In genomic region chr6:44740566-44741120, GRCh38 we compare ENCODE assay signal across 22 cellular contexts.
DNase-seq lines count a peak whose midpoint lies in the region; TF ChIP-seq lines count a peak whose summit lies in the region.
"Had no signal": no experiment of that assay in that cellular context is flagged by ENCODE, and none has a peak within 500 bp of the region (broad histone marks: within the 10 kb centered on the region; RNA-seq: fewer than 3 reads in every experiment).

No MANE protein-coding gene starts in this region.

- H3K4me2 ChIP-seq in mesendoderm (ENCODE audit: low read length) (no peak overlapping the region), smooth muscle cell (peak overlapping the region; percentile 62)

- TF ChIP-seq CTCF in MCF 10A (IDR thresholded peaks at IDR 0.05; ENCODE audit: unreplicated experiment), result no peak
- TF ChIP-seq CTCF in breast epithelium (IDR thresholded peaks at IDR 0.05), result no peak
- no peak for TF ChIP-seq CTCF in smooth muscle cell (IDR thresholded peaks at IDR 0.05; ENCODE audit: borderline replicate concordance, insufficient read depth, poor library complexity, severe bottlenecking)

- no peaks in the 10 kb centered on the region for H3K9me3 ChIP-seq in breast epithelium
- no peaks in the 10 kb centered on the region for H3K9me3 ChIP-seq in smooth muscle cell (replicated peaks; ENCODE audit: low read depth)

- no peaks in the 10 kb centered on the region for H3K27me3 Mint-ChIP-seq in MCF 10A (ENCODE audit: insufficient read depth, unreplicated experiment)
- H3K27me3 Mint-ChIP-seq: B cell had no signal

- H2AK5ac ChIP-seq in mesendoderm (ENCODE audit: low read length), result no peak overlapping the region

- H3K27me3 ChIP-seq in breast epithelium (no peaks in the 10 kb centered on the region), mesendoderm (ENCODE audit: insufficient read depth, low read length, poor library complexity) (no peaks in the 10 kb centered on the region), smooth muscle cell (ENCODE audit: low read depth) (no peaks in the 10 kb centered on the region)

- H3K4me1 ChIP-seq in breast epithelium (no peaks in the 10 kb centered on the region), mesendoderm (ENCODE audit: control insufficient read depth, low read depth, low read length) (peaks cover 8% of the 10 kb centered on the region), smooth muscle cell (ENCODE audit: low read depth) (peaks cover 10% of the 10 kb centered on the region)

- H3K36me3 ChIP-seq in breast epithelium (no peaks in the 10 kb centered on the region), mesendoderm (ENCODE audit: control insufficient read depth, insufficient read depth, low read length) (no peaks in the 10 kb centered on the region), smooth muscle cell (ENCODE audit: low read depth) (no peaks in the 10 kb centered on the region)

- H2AFZ ChIP-seq in smooth muscle cell (ENCODE audit: low read depth), result no peak overlapping the region

- H3K36me3 Mint-ChIP-seq in MCF 10A (ENCODE audit: insufficient read depth, unreplicated experiment), result no peaks in the 10 kb centered on the region

- CTCF ChIA-PET in MCF 10A (lab: Yijun Ruan, JAX), result no interaction called here

- H3K4me3 ChIP-seq in breast epithelium, result no peak overlapping the region
- no peak overlapping the region for H3K4me3 ChIP-seq in mesendoderm (ENCODE audit: low read length)
- H3K4me3 ChIP-seq in smooth muscle cell, result no peak overlapping the region
- H3K4me3 ChIP-seq: SK-N-MC had no signal

- H3K79me2 ChIP-seq in mesendoderm (ENCODE audit: control insufficient read depth, insufficient read depth, low read length), result no peaks in the 10 kb centered on the region
- H3K79me2 ChIP-seq in smooth muscle cell (ENCODE audit: low read depth), result no peaks in the 10 kb centered on the region

- intact Hi-C loops in MCF 10A (cut with micrococcal nuclease), result no loop called here
- intact Hi-C loops in breast epithelium (cut with DNase I; ENCODE audit: low total_unique reads), result no loop called here

- H3K4me3 Mint-ChIP-seq in MCF 10A (ENCODE audit: unreplicated experiment), result no peak overlapping the region
- H3K4me3 Mint-ChIP-seq: B cell had no signal

- no peak overlapping the region for H2BK15ac ChIP-seq in mesendoderm (replicated peaks; ENCODE audit: low read depth)

- TF ChIP-seq POLR2A in breast epithelium (IDR thresholded peaks at IDR 0.05), result no peak

- H3K27ac ChIP-seq in breast epithelium, result no peak overlapping the region
- no peak overlapping the region for H3K27ac ChIP-seq in mesendoderm (ENCODE audit: low read depth, low read length)
- H3K27ac ChIP-seq in smooth muscle cell (ENCODE audit: low read depth), result peak overlapping the region; percentile 82
- H3K27ac ChIP-seq: 22Rv1, C4-2B, SK-N-MC had no signal

- H4K8ac ChIP-seq in mesendoderm (ENCODE audit: low read depth, low read length), result no peak overlapping the region

- peak overlapping the region; percentile 46 for H3K27ac Mint-ChIP-seq in MCF 10A (ENCODE audit: low read depth, unreplicated experiment)
- H3K27ac Mint-ChIP-seq: B cell had no signal

- H3K79me1 ChIP-seq in mesendoderm (ENCODE audit: low read length), result no peaks in the 10 kb centered on the region

- peaks cover 12% of the 10 kb centered on the region for H3K4me1 Mint-ChIP-seq in MCF 10A (ENCODE audit: insufficient read depth, unreplicated experiment)

- no peak overlapping the region for H2BK120ac ChIP-seq in mesendoderm (ENCODE audit: low read depth, low read length)

- no peak overlapping the region for H3K18ac ChIP-seq in mesendoderm (ENCODE audit: low read length)

- H2BK5ac ChIP-seq in mesendoderm (ENCODE audit: low read length), result no peak overlapping the region

- no peaks in the 10 kb centered on the region for H4K20me1 ChIP-seq in smooth muscle cell (ENCODE audit: low read depth)

- POLR2A ChIA-PET in MCF 10A (lab: Yijun Ruan, JAX), result no interaction called here

- no peak overlapping the region for H3K9ac ChIP-seq in mesendoderm (ENCODE audit: low read length)
- no peak overlapping the region for H3K9ac ChIP-seq in smooth muscle cell (ENCODE audit: low read depth)

- H3K56ac ChIP-seq in mesendoderm (ENCODE audit: low read length), result no peak overlapping the region

- BruUV-seq in MCF 10A (replicated peaks; lab: Mats Ljungman, UMichigan), result no TSS peak

- peaks cover 11% of the 10 kb centered on the region for H3F3A ChIP-seq in smooth muscle cell (ENCODE audit: low read depth)

- H3K9me3 Mint-ChIP-seq in MCF 10A (ENCODE audit: unreplicated experiment), result no peaks in the 10 kb centered on the region

- no peak overlapping the region for H4K5ac ChIP-seq in mesendoderm (ENCODE audit: low read length)

- no peak overlapping the region for H3K4ac ChIP-seq in mesendoderm (ENCODE audit: low read depth, low read length)

- no peak overlapping the region for H3K23ac ChIP-seq in mesendoderm (ENCODE audit: low read length)

- no CpG with 5 or more reads among the region's 8 CpGs for WGBS in mesendoderm (ENCODE audit: extremely low coverage, insufficient coverage, low lambda C conversion rate)
- WGBS in smooth muscle cell (ENCODE audit: low lambda C conversion rate), result 31% methylated on average over 8 of the region's 8 CpGs

- DNase-seq in MCF 10A (ENCODE audit: unreplicated experiment) (no peak), breast epithelium (ENCODE audit: low spot score in 2 of 2) (no peak), amniotic epithelial cell (ENCODE audit: low read depth) (peak; percentile 81), mesendoderm (peak; percentile 23), smooth muscle cell (lab: John Stamatoyannopoulos, UW; ENCODE audit: unreplicated experiment) (no peak), middle frontal gyrus (ENCODE audit: extremely low spot score, low spot score) (no peak), NCI-H510A treated with DMSO at 0.1 percent for 48 hours (lab: John Stamatoyannopoulos, UW) (no peak), hypothalamus (lab: John Stamatoyannopoulos, UW) (no peak)
- DNase-seq: Calu3, DMS79 treated with DMSO at 0.1 percent for 48 hours, HCEC 1CT, KBM-7, MM.1S, NCI-H1694, NCI-H2029 treated with DMSO at 0.1 percent for 48 hours, NCI-H446 treated with DMSO at 0.1 percent for 48 hours, NCI-H69, SIG-M5 had no signal

Comparison
In these comparisons a context has a peak if more than half of its experiments do, and no peak if none do; other contexts are left out.
1. DNase-seq: peak in amniotic epithelial cell (single experiment) and mesendoderm (single experiment); none in MCF 10A (single experiment), breast epithelium (0 of 2), smooth muscle cell (single experiment), middle frontal gyrus (single experiment), NCI-H510A treated with DMSO at 0.1 percent for 48 hours (single experiment) and hypothalamus (0 of 51).